38 cellular contexts compared by ENCODE assay signal in the genomic region with DNA sequence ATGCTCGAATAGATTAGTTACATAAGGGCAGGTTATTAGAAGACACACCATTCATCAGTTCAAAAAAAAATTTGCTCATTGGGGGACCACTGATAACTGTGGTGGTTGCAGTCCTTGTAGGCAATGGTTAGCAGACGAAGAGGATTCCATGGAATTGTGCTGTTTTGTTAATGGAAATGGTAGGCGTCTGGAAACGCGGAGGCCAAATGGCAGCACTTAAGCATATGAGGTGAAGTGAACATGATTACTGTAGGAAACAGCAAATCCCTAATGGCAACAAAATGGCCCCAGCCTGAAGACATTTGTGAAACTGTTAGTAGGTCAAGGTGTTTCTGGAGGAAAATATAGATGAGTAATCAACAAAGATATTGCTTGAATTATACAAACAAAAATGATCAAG.
"Had no signal": no experiment of that assay in that cellular context is flagged by ENCODE, and none has a peak within 500 bp of the region (broad histone marks: within the 10 kb centered on the region; RNA-seq: fewer than 3 reads in every experiment).

No MANE protein-coding gene starts in this region.

- H3K4me3 Mint-ChIP-seq: activated B cell treated with CpG ODN at 0.5 μM for 24 hours; activated CD4-positive, alpha-beta memory T cell treated with anti-CD3 and anti-CD28 coated beads for 36 hours; activated CD4-positive, alpha-beta T cell treated with anti-CD3 and anti-CD28 coated beads, Interleukin-2, amount 10 ng/mL, durations not matched to agents 24 days and 14 days; activated CD8-positive, alpha-beta T cell treated with anti-CD3 and anti-CD28 coated beads for 36 hours; activated naive CD4-positive, alpha-beta T cell treated with anti-CD3 and anti-CD28 coated beads, Interleukin-2, amount 10 ng/mL, durations not matched to agents 7 days and 5 days; activated naive CD4-positive, alpha-beta T cell treated with anti-CD3 and anti-CD28 coated beads, Interleukin-2, amount 50 U/mL, for 24 hours; activated naive CD8-positive, alpha-beta T cell; activated naive CD8-positive, alpha-beta T cell treated with anti-CD3 and anti-CD28 coated beads, Interleukin-2, amount 10 ng/mL, durations not matched to agents 7 days and 5 days; activated naive CD8-positive, alpha-beta T cell treated with anti-CD3 and anti-CD28 coated beads, Interleukin-2, amount 50 U/mL, for 24 hours; activated T-cell treated with anti-CD3 and anti-CD28 coated beads, Interleukin-2, amount 50 U/mL, for 4 hours; activated T-cell treated with anti-CD3 and anti-CD28 coated beads, Interleukin-2, amount 50 U/mL, for 72 hours; activated T-helper 1 cell treated with anti-CD3 and anti-CD28 coated beads, Interleukin-12 subunit alpha, Interleukin-12 subunit beta, Interleukin-2, Interleukin-4 antibody, amounts not matched to agents 30 ng/mL and 10 ng/mL and 1 ng/mL, durations not matched to agents 14 hours and 24 hours and 36 hours; activated T-helper 17 cell treated with anti-CD3 and anti-CD28 coated beads, Interleukin-2, amount 50 U/mL, for 72 hours; brain; central memory CD8-positive, alpha-beta T cell; T-helper 1 cell treated with Interleukin-12 subunit alpha and Interleukin-12 subunit beta and Interleukin-4 antibody, amounts not matched to agents 30 μg/mL and 1 μg/mL, for 36 hours; T-helper 2 cell treated with Interferon-gamma antibody and Interleukin-4, amounts not matched to agents 5 μg/mL and 100 μg/mL, for 36 hours had no signal

- H3K27ac Mint-ChIP-seq: activated B cell treated with CpG ODN at 0.5 μM for 24 hours; activated CD4-positive, alpha-beta memory T cell treated with anti-CD3 and anti-CD28 coated beads for 36 hours; activated CD4-positive, alpha-beta T cell treated with anti-CD3 and anti-CD28 coated beads, Interleukin-2, amount 10 ng/mL, durations not matched to agents 24 days and 14 days; activated CD8-positive, alpha-beta T cell treated with anti-CD3 and anti-CD28 coated beads for 36 hours; activated naive CD4-positive, alpha-beta T cell treated with anti-CD3 and anti-CD28 coated beads, Interleukin-2, amount 10 ng/mL, durations not matched to agents 7 days and 5 days; activated naive CD4-positive, alpha-beta T cell treated with anti-CD3 and anti-CD28 coated beads, Interleukin-2, amount 50 U/mL, for 24 hours; activated naive CD8-positive, alpha-beta T cell; activated naive CD8-positive, alpha-beta T cell treated with anti-CD3 and anti-CD28 coated beads, Interleukin-2, amount 10 ng/mL, durations not matched to agents 7 days and 5 days; activated naive CD8-positive, alpha-beta T cell treated with anti-CD3 and anti-CD28 coated beads, Interleukin-2, amount 50 U/mL, for 24 hours; activated T-cell treated with anti-CD3 and anti-CD28 coated beads, Interleukin-2, amount 50 U/mL, for 72 hours; activated T-helper 1 cell treated with anti-CD3 and anti-CD28 coated beads, Interleukin-12 subunit alpha, Interleukin-12 subunit beta, Interleukin-2, Interleukin-4 antibody, amounts not matched to agents 30 ng/mL and 10 ng/mL and 1 ng/mL, durations not matched to agents 14 hours and 24 hours and 36 hours; activated T-helper 17 cell treated with anti-CD3 and anti-CD28 coated beads, Interleukin-2, amount 50 U/mL, for 72 hours; brain; T-helper 1 cell treated with Interleukin-12 subunit alpha and Interleukin-12 subunit beta and Interleukin-4 antibody, amounts not matched to agents 30 μg/mL and 1 μg/mL, for 36 hours; T-helper 2 cell treated with Interferon-gamma antibody and Interleukin-4, amounts not matched to agents 5 μg/mL and 100 μg/mL, for 36 hours had no signal

- H3K27me3 Mint-ChIP-seq: activated B cell treated with CpG ODN at 0.5 μM for 24 hours; activated CD4-positive, alpha-beta memory T cell treated with anti-CD3 and anti-CD28 coated beads for 36 hours; activated CD4-positive, alpha-beta T cell treated with anti-CD3 and anti-CD28 coated beads, Interleukin-2, amount 10 ng/mL, durations not matched to agents 24 days and 14 days; activated CD8-positive, alpha-beta T cell treated with anti-CD3 and anti-CD28 coated beads for 36 hours; activated naive CD4-positive, alpha-beta T cell treated with anti-CD3 and anti-CD28 coated beads, Interleukin-2, amount 10 ng/mL, durations not matched to agents 7 days and 5 days; activated naive CD4-positive, alpha-beta T cell treated with anti-CD3 and anti-CD28 coated beads, Interleukin-2, amount 50 U/mL, for 24 hours; activated naive CD8-positive, alpha-beta T cell; activated naive CD8-positive, alpha-beta T cell treated with anti-CD3 and anti-CD28 coated beads, Interleukin-2, amount 10 ng/mL, durations not matched to agents 7 days and 5 days; activated naive CD8-positive, alpha-beta T cell treated with anti-CD3 and anti-CD28 coated beads, Interleukin-2, amount 50 U/mL, for 24 hours; activated T-helper 17 cell treated with anti-CD3 and anti-CD28 coated beads, Interleukin-2, amount 50 U/mL, for 72 hours; brain; central memory CD8-positive, alpha-beta T cell had no signal

- H3K4me1 ChIP-seq: ascending aorta had no signal

- H3K36me3 Mint-ChIP-seq: activated CD4-positive, alpha-beta memory T cell treated with anti-CD3 and anti-CD28 coated beads for 36 hours; activated naive CD4-positive, alpha-beta T cell treated with anti-CD3 and anti-CD28 coated beads, Interleukin-2, amount 10 ng/mL, durations not matched to agents 7 days and 5 days; activated naive CD4-positive, alpha-beta T cell treated with anti-CD3 and anti-CD28 coated beads, Interleukin-2, amount 50 U/mL, for 24 hours; activated naive CD8-positive, alpha-beta T cell; activated naive CD8-positive, alpha-beta T cell treated with anti-CD3 and anti-CD28 coated beads, Interleukin-2, amount 10 ng/mL, durations not matched to agents 7 days and 5 days; brain had no signal

- H3K27me3 ChIP-seq: ascending aorta, cardiac muscle cell had no signal

- H3K4me3 ChIP-seq: ascending aorta, cardiac muscle cell had no signal

- H3K27ac ChIP-seq: ascending aorta, cardiac muscle cell, VCaP had no signal

- H3K36me3 ChIP-seq: ascending aorta, cardiac muscle cell had no signal

- H3K4me1 Mint-ChIP-seq: activated B cell treated with CpG ODN at 0.5 μM for 24 hours; activated CD4-positive, alpha-beta T cell treated with anti-CD3 and anti-CD28 coated beads, Interleukin-2, amount 10 ng/mL, durations not matched to agents 24 days and 14 days; activated naive CD4-positive, alpha-beta T cell treated with anti-CD3 and anti-CD28 coated beads, Interleukin-2, amount 10 ng/mL, durations not matched to agents 7 days and 5 days; activated naive CD4-positive, alpha-beta T cell treated with anti-CD3 and anti-CD28 coated beads, Interleukin-2, amount 50 U/mL, for 24 hours; activated naive CD8-positive, alpha-beta T cell treated with anti-CD3 and anti-CD28 coated beads, Interleukin-2, amount 10 ng/mL, durations not matched to agents 7 days and 5 days; activated naive CD8-positive, alpha-beta T cell treated with anti-CD3 and anti-CD28 coated beads, Interleukin-2, amount 50 U/mL, for 24 hours; activated T-helper 17 cell treated with anti-CD3 and anti-CD28 coated beads, Interleukin-2, amount 50 U/mL, for 72 hours; brain; central memory CD8-positive, alpha-beta T cell had no signal

- H3K9me3 ChIP-seq: ascending aorta had no signal

- DNase-seq: activated B cell treated with CpG ODN at 0.5 μM for 24 hours; activated CD4-positive, alpha-beta memory T cell treated with anti-CD3 and anti-CD28 coated beads for 36 hours; activated CD4-positive, alpha-beta T cell treated with anti-CD3 and anti-CD28 coated beads for 4 hours; activated CD4-positive, alpha-beta T cell treated with anti-CD3 and anti-CD28 coated beads, Interleukin-2, amount 10 ng/mL, durations not matched to agents 24 days and 14 days; activated CD4-positive, alpha-beta T cell treated with anti-CD3 and anti-CD28 coated beads, Interleukin-2, amount 50 U/mL, for 1 hour; activated CD4-positive, alpha-beta T cell treated with anti-CD3 and anti-CD28 coated beads, Interleukin-2, amount 50 U/mL, for 4 hours; activated CD4-positive, CD25-positive, alpha-beta regulatory T cell treated with anti-CD3 and anti-CD28 coated beads, Interleukin-2, amount 50 U/mL, for 72 hours; activated CD8-positive, alpha-beta memory T cell treated with anti-CD3 and anti-CD28 coated beads, Interleukin-2, amount 50 U/mL, for 4 hours; activated CD8-positive, alpha-beta T cell treated with anti-CD3 and anti-CD28 coated beads for 36 hours; activated gamma-delta T cell; activated naive CD4-positive, alpha-beta T cell treated with anti-CD3 and anti-CD28 coated beads, Interleukin-2, amount 10 ng/mL, durations not matched to agents 7 days and 5 days; activated naive CD4-positive, alpha-beta T cell treated with Interleukin-2 at 50 U/mL for 16 hours; activated naive CD8-positive, alpha-beta T cell treated with anti-CD3 and anti-CD28 coated beads, Interleukin-2, amount 10 ng/mL, durations not matched to agents 7 days and 5 days; activated naive CD8-positive, alpha-beta T cell treated with anti-CD3 and anti-CD28 coated beads, Interleukin-2, amount 50 U/mL, for 24 hours; activated T-cell treated with anti-CD3 and anti-CD28 coated beads for 4 hours; activated T-cell treated with anti-CD3 and anti-CD28 coated beads, Interleukin-2, amount 50 U/mL, for 1 hour; activated T-cell treated with anti-CD3 and anti-CD28 coated beads, Interleukin-2, amount 50 U/mL, for 4 hours; activated T-cell treated with anti-CD3 and anti-CD28 coated beads, Interleukin-2, amount 50 U/mL, for 72 hours; amygdala; anterior cingulate cortex; caudate nucleus; cerebellar nuclear complex; T-helper 1 cell; T-helper 2 cell; T-helper 9 cell had no signal

- FAIRE-seq: bronchial epithelial cell, TTC549 had no signal

- H3K9me3 Mint-ChIP-seq: activated CD4-positive, alpha-beta T cell treated with anti-CD3 and anti-CD28 coated beads, Interleukin-2, amount 10 ng/mL, durations not matched to agents 24 days and 14 days; brain had no signal
